In genomic region chr21:38806153-38806941, GRCh38 we compare ENCODE assay signal across 8 cellular contexts. TPM values are rescaled to one million over a fixed set of nuclear protein-coding genes. Genes with fewer than 3 reads are reported as not detected.
DNase-seq lines count a peak whose midpoint lies in the region; ATAC-seq and TF ChIP-seq lines count a peak whose summit lies in the region.

No MANE protein-coding gene starts in this region.

- peak overlapping the region; percentile 93 for H3K27ac ChIP-seq in RWPE2 (ENCODE audit: poor library complexity, severe bottlenecking)
- peak overlapping the region; percentile 99 for H3K27ac ChIP-seq in ascending aorta

- H3K4me3 ChIP-seq in RWPE2 (ENCODE audit: severe bottlenecking) = peak overlapping the region; percentile 98
- peak overlapping the region; percentile 91 to 100 for H3K4me3 ChIP-seq in ascending aorta
- peak overlapping the region; percentile 69 for H3K4me3 ChIP-seq in iPS-18c (ENCODE audit: insufficient read depth, low read depth, low read length)

- H3K36me3 ChIP-seq in RWPE2 (ENCODE audit: low read depth) = peaks cover 50% of the 10 kb centered on the region
- H3K36me3 ChIP-seq in ascending aorta = peaks cover 0 to 14% of the 10 kb centered on the region in 2 donors

- no peak for TF ChIP-seq CTCF in GM13976 (IDR thresholded peaks at IDR 0.05; ENCODE audit: borderline replicate concordance, control extremely low read depth, extremely low read depth, insufficient read depth, missing control alignments)
- TF ChIP-seq CTCF in RWPE2 (IDR thresholded peaks at IDR 0.05; ENCODE audit: poor library complexity, severe bottlenecking) = no peak
- TF ChIP-seq CTCF in ascending aorta (IDR thresholded peaks at IDR 0.05) = peak in 1 of 3 experiments; percentile 11

- H3K9me3 ChIP-seq in RWPE2 (ENCODE audit: severe bottlenecking) (no peaks in the 10 kb centered on the region), ascending aorta (no peaks in the 10 kb centered on the region), iPS-18c (ENCODE audit: control insufficient read depth, insufficient read depth, low read length) (no peaks in the 10 kb centered on the region)

- in situ Hi-C loops in GM13976 (cut with MboI; ENCODE audit: low sequenced_read_pairs, unreplicated experiment) = no loop called here

- peak; percentile 11 for ATAC-seq in HG02763 (IDR thresholded peaks at IDR 0.05; ENCODE audit: unreplicated experiment)
- no peak for ATAC-seq in RWPE2 (ENCODE audit: low read depth)
- ATAC-seq in HG02798 (IDR thresholded peaks at IDR 0.05; ENCODE audit: poor library complexity, unreplicated experiment) = no peak

- intact Hi-C loops in ascending aorta (cut with DNase I) = loop anchor here (5.0 kb wide), 6 partner anchors 101 to 319 kb away; no protein-coding TSS in a partner anchor

- DNase-seq in GM13976 (ENCODE audit: low spot score) = peak; percentile 59
- no peak for DNase-seq in RWPE2 (ENCODE audit: low spot score)
- peak in 1 of 2 donors; percentile 70 for DNase-seq in ascending aorta (ENCODE audit: low spot score in 2 of 2)
- DNase-seq in stimulated activated CD4-positive, alpha-beta T cell treated with anti-CD3 and anti-CD28 coated beads, Interleukin-1b, Interleukin-23, amount 100 ng/mL, for 4 hours (ENCODE audit: low read depth in 2 of 2) = peak; percentile 25 to 29
- no peak for DNase-seq in NCI-H510A (lab: John Stamatoyannopoulos, UW)

- H3K27me3 ChIP-seq in RWPE2 (ENCODE audit: insufficient read depth, poor library complexity, severe bottlenecking) (no peaks in the 10 kb centered on the region), ascending aorta (no peaks in the 10 kb centered on the region)

- H3K4me1 ChIP-seq in RWPE2 (ENCODE audit: insufficient read depth, poor library complexity, severe bottlenecking) = peaks cover 63% of the 10 kb centered on the region
- peaks cover 11 to 28% of the 10 kb centered on the region in 2 donors for H3K4me1 ChIP-seq in ascending aorta

RNA-seq across cellular contexts. Expression of gene ETS2, which starts 0.6 kb away (rescaled TPM):
- total RNA-seq in ascending aorta = 113 TPM

Comparison
In these comparisons a context has a peak if more than half of its experiments do, and no peak if none do; other contexts are left out.
1. DNase-seq: peak in GM13976 (single experiment) and stimulated activated CD4-positive, alpha-beta T cell treated with anti-CD3 and anti-CD28 coated beads, Interleukin-1b, Interleukin-23, amount 100 ng/mL, for 4 hours (2 of 2); none in RWPE2 (single experiment) and NCI-H510A (single experiment).
2. Peak in every context shown above with its lines, with median percentiles within 50 percentile points of each other: H3K4me3 ChIP-seq.